8 cellular contexts compared by ENCODE assay signal in the genomic region with DNA sequence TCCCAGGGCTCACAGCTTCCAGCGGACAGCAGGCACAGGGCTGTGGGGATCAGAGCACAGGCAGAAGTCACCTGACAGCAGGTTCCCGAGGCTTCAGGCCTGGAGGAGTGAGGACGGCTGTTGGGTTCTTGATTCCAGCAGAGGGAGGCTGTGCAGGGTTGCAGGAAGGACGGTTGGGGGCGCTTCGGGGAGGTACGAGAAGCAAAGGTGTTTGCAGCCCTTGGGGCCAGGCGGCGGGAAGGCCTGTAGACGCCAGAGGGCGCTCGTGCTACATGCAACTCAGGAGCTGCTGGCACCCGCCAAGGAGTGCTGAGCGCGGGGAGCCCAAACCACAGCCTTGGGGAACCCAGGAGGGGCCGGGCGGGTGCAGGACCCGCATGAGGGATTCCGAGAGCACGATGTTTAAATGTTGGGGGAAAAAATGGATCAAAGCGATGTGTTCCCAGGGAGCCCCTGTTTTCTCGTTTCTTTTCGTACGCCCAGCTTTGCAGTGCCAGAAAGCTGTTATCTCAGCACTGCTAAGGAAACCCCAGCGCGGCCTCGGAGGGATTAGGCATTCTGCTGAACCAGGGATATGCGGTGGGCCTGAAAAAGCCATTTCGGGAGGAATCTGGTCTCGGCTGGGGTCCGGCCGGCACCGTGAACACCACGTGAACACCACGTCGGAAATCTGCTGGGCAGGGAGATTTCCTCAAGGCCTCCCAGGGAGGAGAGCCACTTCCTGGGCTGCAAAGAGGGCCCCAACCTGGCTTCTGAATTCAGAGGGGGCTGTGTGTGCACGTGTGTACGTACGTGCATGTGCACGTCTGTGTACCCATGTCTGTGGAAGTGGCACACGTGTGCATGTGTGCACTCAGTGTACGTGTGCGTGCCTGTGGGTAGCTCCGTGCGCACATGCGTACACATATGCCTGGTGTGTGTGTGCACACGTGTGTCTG.
A peak's percentile ranks its signal among the peaks of the same experiment; 100 is the strongest.
DNase-seq lines count a peak whose midpoint lies in the region; ATAC-seq and TF ChIP-seq lines count a peak whose summit lies in the region.

No MANE protein-coding gene starts in this region.

- TF ChIP-seq CTCF in HL-60 (IDR thresholded peaks at IDR 0.05; ENCODE audit: insufficient read depth, low read length): peak; percentile 93
- TF ChIP-seq CTCF in lung (IDR thresholded peaks at IDR 0.05; ENCODE audit: control extremely low read depth, extremely low read depth): peak; percentile 99

- H3K4me3 ChIP-seq in HL-60 (replicated peaks; ENCODE audit: insufficient read depth, low read length) (no peak overlapping the region), lung (no peak overlapping the region)

- H3K27ac Mint-ChIP-seq in activated CD4-positive, alpha-beta memory T cell treated with anti-CD3 and anti-CD28 coated beads, Interleukin-2, amount 10 ng/mL, durations not matched to agents 7 days and 5 days: no peak overlapping the region

- no peaks in the 10 kb centered on the region for H3K27me3 ChIP-seq in HL-60 (ENCODE audit: insufficient read depth, poor library complexity, severe bottlenecking)
- H3K27me3 ChIP-seq in lung (ENCODE audit: control insufficient read depth, insufficient read depth): no peaks in the 10 kb centered on the region

- no peaks in the 10 kb centered on the region for H3K27me3 Mint-ChIP-seq in activated CD4-positive, alpha-beta memory T cell treated with anti-CD3 and anti-CD28 coated beads, Interleukin-2, amount 10 ng/mL, durations not matched to agents 7 days and 5 days

- H3K36me3 Mint-ChIP-seq in activated CD4-positive, alpha-beta memory T cell treated with anti-CD3 and anti-CD28 coated beads, Interleukin-2, amount 10 ng/mL, durations not matched to agents 7 days and 5 days (ENCODE audit: low read depth): no peaks in the 10 kb centered on the region

- no peaks in the 10 kb centered on the region for H3K9me3 Mint-ChIP-seq in activated CD4-positive, alpha-beta memory T cell treated with anti-CD3 and anti-CD28 coated beads, Interleukin-2, amount 10 ng/mL, durations not matched to agents 7 days and 5 days

- H3K36me3 ChIP-seq in lung (ENCODE audit: control insufficient read depth in 2 of 2, insufficient read depth in 2 of 2, low read length in 2 of 2): no peaks in the 10 kb centered on the region

- peaks cover 0 to 4% of the 10 kb centered on the region in 2 donors for H3K4me1 ChIP-seq in lung (ENCODE audit: control insufficient read depth in 2 of 2, insufficient read depth in 2 of 2, low read length in 2 of 2)

- peak; percentile 88 for DNase-seq in AG08396 (ENCODE audit: low spot score)
- peak; percentile 88 for DNase-seq in GM19238 (ENCODE audit: insufficient read length, low spot score)
- DNase-seq in HL-60 (ENCODE audit: low read depth in 1 of 2, low spot score in 1 of 2): peak; percentile 88 to 91
- peak; percentile 57 for DNase-seq in NCI-H82 treated with DMSO at 0.1 percent for 48 hours (lab: John Stamatoyannopoulos, UW; ENCODE audit: unreplicated experiment)
- DNase-seq in activated CD4-positive, alpha-beta memory T cell treated with anti-CD3 and anti-CD28 coated beads, Interleukin-2, amount 10 ng/mL, durations not matched to agents 7 days and 5 days: peak; percentile 90
- DNase-seq in ecto neural progenitor cell (ENCODE audit: low spot score): peak; percentile 98
- DNase-seq in lung (ENCODE audit: low spot score): peak; percentile 90
- peak; percentile 88 to 95 for DNase-seq in stimulated activated CD4-positive, alpha-beta T cell treated with anti-CD3 and anti-CD28 coated beads, Interleukin-4, amount 100 ng/mL, for 48 hours (ENCODE audit: low read depth in 2 of 2)

- peak overlapping the region; percentile 49 for H3K4me3 Mint-ChIP-seq in activated CD4-positive, alpha-beta memory T cell treated with anti-CD3 and anti-CD28 coated beads, Interleukin-2, amount 10 ng/mL, durations not matched to agents 7 days and 5 days

- CTCF ChIA-PET in activated CD4-positive, alpha-beta memory T cell treated with anti-CD3 and anti-CD28 coated beads, Interleukin-2, amount 10 ng/mL, durations not matched to agents 7 days and 5 days (lab: Charles Lee): interaction anchor here (0.8 to 6.4 kb wide), 20 partner anchors 65 to 558 kb away, joined by 3 to 216 read pairs (median 4); a partner anchor contains a TSS

- H3K9me3 ChIP-seq in lung (ENCODE audit: control insufficient read depth in 2 of 2, insufficient read depth in 1 of 2, low read length in 1 of 2): no peaks in the 10 kb centered on the region

- peaks cover 13% of the 10 kb centered on the region for H3K4me1 Mint-ChIP-seq in activated CD4-positive, alpha-beta memory T cell treated with anti-CD3 and anti-CD28 coated beads, Interleukin-2, amount 10 ng/mL, durations not matched to agents 7 days and 5 days

- 15 to 20% methylated on average over 47 of the region's 47 CpGs for WGBS in lung, 2 donors

- ATAC-seq in lung (ENCODE audit: insufficient read depth, low FRiP score): peak; percentile 86

- POLR2A ChIA-PET in activated CD4-positive, alpha-beta memory T cell treated with anti-CD3 and anti-CD28 coated beads, Interleukin-2, amount 10 ng/mL, durations not matched to agents 7 days and 5 days (lab: Charles Lee): interaction anchor here (1.1 to 2.0 kb wide), 6 partner anchors 132 to 369 kb away, joined by 3 to 17 read pairs (median 6); a partner anchor contains a TSS

- H3K27ac ChIP-seq in HL-60 (replicated peaks) (peak overlapping the region; percentile 33), lung (ENCODE audit: low read depth in 1 of 2, low read length in 1 of 2) (peak overlapping the region in 1 of 2 donors; percentile 67)
